15 cellular contexts compared by ENCODE assay signal in genomic region chr3:139577899-139578298, GRCh38. TPM values are rescaled to one million over a fixed set of nuclear protein-coding genes. Genes with fewer than 3 reads are reported as not detected.
"Had no signal": no experiment of that assay in that cellular context is flagged by ENCODE, and none has a peak within 500 bp of the region (broad histone marks: within the 10 kb centered on the region; RNA-seq: fewer than 3 reads in every experiment).

No MANE protein-coding gene starts in this region.

- H3K27me3 ChIP-seq: ascending aorta, colonic mucosa, ovary had no signal

- ATAC-seq: activated CD8-positive, alpha-beta T cell treated with anti-CD3 and anti-CD28 coated beads, Interleukin-2, amount 10 ng/mL, durations not matched to agents 7 days and 5 days; activated naive CD8-positive, alpha-beta T cell treated with anti-CD3 and anti-CD28 coated beads, Interleukin-2, amount 50 U/mL, for 24 hours; left ventricle myocardium superior had no signal

- H3K4me3 ChIP-seq: ascending aorta, colonic mucosa, ovary had no signal

- DNase-seq: activated CD4-positive, alpha-beta T cell treated with anti-CD3 and anti-CD28 coated beads for 1 hour; activated CD8-positive, alpha-beta memory T cell treated with anti-CD3 and anti-CD28 coated beads, Interleukin-2, amount 50 U/mL, for 48 hours; activated CD8-positive, alpha-beta T cell treated with anti-CD3 and anti-CD28 coated beads, Interleukin-2, amount 10 ng/mL, durations not matched to agents 7 days and 5 days; activated naive CD4-positive, alpha-beta T cell treated with Interleukin-2 at 50 U/mL for 16 hours; activated naive CD8-positive, alpha-beta T cell treated with anti-CD3 and anti-CD28 coated beads, Interleukin-2, amount 50 U/mL, for 24 hours; colonic mucosa; foreskin melanocyte; kidney; left ventricle myocardium superior; ovary; stimulated activated CD4-positive, alpha-beta T cell treated with anti-CD3 and anti-CD28 coated beads, Interleukin-2, amount 100 ng/mL, for 48 hours; stimulated activated naive CD4-positive, alpha-beta T cell treated with Interleukin-2 at 50 U/mL for 16 hours; trophoblast cell had no signal

- H3K36me3 ChIP-seq: colonic mucosa, ovary had no signal

RNA-seq across cellular contexts. Expression of gene RBP1, which starts 38.4 kb away (rescaled TPM):
- total RNA-seq: activated CD8-positive, alpha-beta T cell treated with anti-CD3 and anti-CD28 coated beads, Interleukin-2, amount 10 ng/mL, durations not matched to agents 7 days and 5 days; activated T-helper 1 cell treated with anti-CD3 and anti-CD28 coated beads, Interleukin-12 subunit alpha, Interleukin-12 subunit beta, Interleukin-2, Interleukin-4 antibody, amounts not matched to agents 30 ng/mL and 10 ng/mL and 1 ng/mL, durations not matched to agents 14 hours and 24 hours and 36 hours had no signal
